ENCODE assay signal across 1 cellular context in genomic region chr7:140036224-140036651, GRCh38.
TF ChIP-seq lines count a peak whose summit lies in the region.

No MANE protein-coding gene starts in this region.

TF ChIP-seq in HepG2, 621 proteins besides CTCF, POLR2A, EP300 and RAD21 (continued from another document):
- TF ChIP-seq PATZ1 (CRISPR knock-in tag; IDR thresholded peaks at IDR 0.05), result no peak
- TF ChIP-seq HES4 (CRISPR knock-in tag; IDR thresholded peaks at IDR 0.05; ENCODE audit: borderline replicate concordance), result no peak
- no peak for TF ChIP-seq ZBTB38 (CRISPR knock-in tag; IDR thresholded peaks at IDR 0.05)
- no peak for TF ChIP-seq GATAD2A (CRISPR knock-in tag; IDR thresholded peaks at IDR 0.05)
- TF ChIP-seq YY1 (IDR thresholded peaks at IDR 0.05; ENCODE audit: insufficient read depth, insufficient replicate concordance, low read depth, low read length), result no peak
- no peak for TF ChIP-seq GATA4 (IDR thresholded peaks at IDR 0.05; ENCODE audit: borderline replicate concordance, low read depth)
- TF ChIP-seq ARNT2 (CRISPR knock-in tag; IDR thresholded peaks at IDR 0.05; ENCODE audit: low read depth), result no peak
- TF ChIP-seq ZNF264 (CRISPR knock-in tag; IDR thresholded peaks at IDR 0.05), result no peak
- TF ChIP-seq HNF1B (CRISPR knock-in tag; IDR thresholded peaks at IDR 0.05), result no peak
- no peak for TF ChIP-seq ZNF10 (CRISPR knock-in tag; IDR thresholded peaks at IDR 0.05; ENCODE audit: borderline replicate concordance, low read depth)
- TF ChIP-seq HNF1A (IDR thresholded peaks at IDR 0.05; ENCODE audit: low read depth), result no peak
- no peak for TF ChIP-seq HNF1A (CRISPR knock-in tag; IDR thresholded peaks at IDR 0.05; ENCODE audit: borderline replicate concordance)
- no peak for TF ChIP-seq ZNF282 (IDR thresholded peaks at IDR 0.05; ENCODE audit: partially characterized antibody)
- no peak for TF ChIP-seq ZNF878 (CRISPR knock-in tag; IDR thresholded peaks at IDR 0.05)
- no peak for TF ChIP-seq ZNF256 (CRISPR knock-in tag; conservative IDR thresholded peaks at IDR 0.05)
- no peak for TF ChIP-seq GABPA (IDR thresholded peaks at IDR 0.05; ENCODE audit: low read depth, low read length)
- no peak for TF ChIP-seq GABPA (CRISPR knock-in tag; IDR thresholded peaks at IDR 0.05; ENCODE audit: low read depth)
- no peak for TF ChIP-seq MAX (IDR thresholded peaks at IDR 0.05)
- TF ChIP-seq MEIS2 (CRISPR knock-in tag; IDR thresholded peaks at IDR 0.05), result no peak
- no peak for TF ChIP-seq ZNF460 (CRISPR knock-in tag; IDR thresholded peaks at IDR 0.05; ENCODE audit: borderline replicate concordance)
